8 cellular contexts compared by ENCODE assay signal in genomic region chr10:79446451-79447020, GRCh38. TPM values are rescaled to one million over a fixed set of nuclear protein-coding genes. Genes with fewer than 3 reads are reported as not detected.
A peak's percentile ranks its signal among the peaks of the same experiment; 100 is the strongest.
DNase-seq lines count a peak whose midpoint lies in the region; ATAC-seq and TF ChIP-seq lines count a peak whose summit lies in the region.

No MANE protein-coding gene starts in this region.

- DNase-seq in NCI-H69 (lab: John Stamatoyannopoulos, UW) (peak; percentile 68), astrocyte of the hippocampus (ENCODE audit: low read depth, low spot score) (peak; percentile 62), immature natural killer cell (peak in 1 of 3 donors; percentile 14)
- DNase-seq in stimulated activated CD4-positive, alpha-beta T cell treated with anti-CD3 and anti-CD28 coated beads, Interleukin-4, amount 100 ng/mL, for 1 hour: peak; percentile 17
- DNase-seq in stimulated activated CD8-positive, alpha-beta memory T cell treated with anti-CD3 and anti-CD28 coated beads, Interleukin-4, amount 100 ng/mL, for 48 hours: no peak

- peak overlapping the region in 5 of 6 donors; percentile 4 to 56 (median 41) for H3K27ac Mint-ChIP-seq in immature natural killer cell

- peak overlapping the region; percentile 85 for H3K27ac ChIP-seq in C4-2B

- peaks cover 0 to 15% (median 3%) of the 10 kb centered on the region in 3 donors for H3K27me3 Mint-ChIP-seq in immature natural killer cell (ENCODE audit: low read depth in 3 of 3)

- no peak for TF ChIP-seq CTCF in C4-2B (conservative IDR thresholded peaks at IDR 0.05)

- H3K36me3 Mint-ChIP-seq in immature natural killer cell: no peaks in the 10 kb centered on the region

- H3K4me1 Mint-ChIP-seq in immature natural killer cell: peaks cover 31 to 36% of the 10 kb centered on the region in 2 donors

- ATAC-seq in GM18858 (IDR thresholded peaks at IDR 0.05; ENCODE audit: unreplicated experiment) (no peak), GM18867 (IDR thresholded peaks at IDR 0.05; ENCODE audit: unreplicated experiment) (no peak)

- peak overlapping the region; percentile 53 to 94 (median 61) for H3K4me3 Mint-ChIP-seq in immature natural killer cell

- no peaks in the 10 kb centered on the region for H3K9me3 Mint-ChIP-seq in immature natural killer cell

RNA-seq across cellular contexts. Expression of gene ZCCHC24, which starts 1.1 kb away (rescaled TPM):
- polyA plus RNA-seq in immature natural killer cell: 1 to 10 TPM; 1.6 to 2.2 (median 1.7) TPM
